In the genomic region with DNA sequence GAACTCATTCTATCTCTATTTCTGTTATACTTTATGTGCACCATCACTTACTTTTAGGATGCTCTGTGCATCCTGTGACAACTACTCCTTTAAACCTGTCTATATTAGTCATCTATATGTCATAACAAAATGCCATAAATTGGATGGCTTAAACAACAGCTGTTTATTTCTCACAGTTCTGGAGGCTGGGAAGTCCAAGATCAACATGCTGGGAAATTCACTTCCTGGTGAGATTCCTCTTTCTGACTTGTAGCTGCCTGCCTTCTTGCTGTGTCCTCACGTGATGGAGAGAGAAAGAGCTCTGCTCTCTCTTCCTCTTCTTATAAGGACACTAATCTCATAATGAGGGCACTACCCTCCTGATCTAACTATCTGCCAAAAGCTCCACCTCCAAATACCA, we compare ENCODE assay signal across 19 cellular contexts.
"Had no signal": no experiment of that assay in that cellular context is flagged by ENCODE, and none has a peak within 500 bp of the region (broad histone marks: within the 10 kb centered on the region; RNA-seq: fewer than 3 reads in every experiment).

No MANE protein-coding gene starts in this region.

- H3K27ac Mint-ChIP-seq: effector memory CD8-positive, alpha-beta T cell; natural killer cell; neural progenitor cell; stimulated activated effector memory CD8-positive, alpha-beta T cell treated with anti-CD3 and anti-CD28 coated beads, Interleukin-12 subunit alpha, Interleukin-12 subunit beta, amount 100 ng/mL, for 72 hours; type B pancreatic cell had no signal

- H3K4me2 ChIP-seq: neural progenitor cell, smooth muscle cell had no signal

- ATAC-seq: effector memory CD8-positive, alpha-beta T cell; heart left ventricle; natural killer cell; stimulated activated effector memory CD8-positive, alpha-beta T cell treated with anti-CD3 and anti-CD28 coated beads, Interleukin-12 subunit alpha, Interleukin-12 subunit beta, amount 100 ng/mL, for 72 hours; stimulated activated naive CD8-positive, alpha-beta T cell treated with anti-CD3 and anti-CD28 coated beads, Interleukin-15, Interleukin-2, amounts not matched to agents 100 U/mL and 50 U/mL, for 24 hours had no signal

- H3K4me3 ChIP-seq: heart left ventricle, neural progenitor cell, ovary, right atrium auricular region, smooth muscle cell, suprapubic skin, thyroid gland, uterus had no signal

- H3K27me3 ChIP-seq: neural progenitor cell, ovary, right atrium auricular region, suprapubic skin, thyroid gland, uterus had no signal

- H3K4me1 Mint-ChIP-seq: natural killer cell; neural progenitor cell; stimulated activated effector memory CD8-positive, alpha-beta T cell treated with anti-CD3 and anti-CD28 coated beads, Interleukin-12 subunit alpha, Interleukin-12 subunit beta, amount 100 ng/mL, for 72 hours had no signal

- H3K27me3 Mint-ChIP-seq: type B pancreatic cell had no signal

- H3K9me3 ChIP-seq: ovary, right atrium auricular region, suprapubic skin, thyroid gland, uterus had no signal

- H3K27ac ChIP-seq: heart left ventricle, neural progenitor cell, ovary, right atrium auricular region, suprapubic skin, thyroid gland, uterus had no signal

- H3K9ac ChIP-seq: neural progenitor cell had no signal

- DNase-seq: effector memory CD8-positive, alpha-beta T cell; heart left ventricle; hippocampal formation; kidney glomerular epithelial cell; natural killer cell; nucleus accumbens; ovary; stimulated activated CD4-positive, alpha-beta T cell treated with anti-CD3 and anti-CD28 coated beads, Interleukin-4, amount 100 ng/mL, for 1 hour; stimulated activated CD8-positive, alpha-beta memory T cell treated with anti-CD3 and anti-CD28 coated beads, Interleukin-4, amount 100 ng/mL, for 48 hours; stimulated activated naive CD8-positive, alpha-beta T cell treated with anti-CD3 and anti-CD28 coated beads, Interleukin-15, Interleukin-2, amounts not matched to agents 100 U/mL and 50 U/mL, for 24 hours; thyroid gland; uterus had no signal

- H3K9me3 Mint-ChIP-seq: effector memory CD8-positive, alpha-beta T cell; natural killer cell; stimulated activated effector memory CD8-positive, alpha-beta T cell treated with anti-CD3 and anti-CD28 coated beads, Interleukin-12 subunit alpha, Interleukin-12 subunit beta, amount 100 ng/mL, for 72 hours; type B pancreatic cell had no signal

- H3K36me3 ChIP-seq: heart left ventricle, neural progenitor cell, ovary, right atrium auricular region, suprapubic skin, thyroid gland, uterus had no signal

- H3K36me3 Mint-ChIP-seq: natural killer cell; neural progenitor cell; stimulated activated effector memory CD8-positive, alpha-beta T cell treated with anti-CD3 and anti-CD28 coated beads, Interleukin-12 subunit alpha, Interleukin-12 subunit beta, amount 100 ng/mL, for 72 hours; type B pancreatic cell had no signal

- H2AFZ ChIP-seq: neural progenitor cell had no signal

- FAIRE-seq: frontal cortex had no signal

- H3K4me1 ChIP-seq: heart left ventricle, neural progenitor cell, right atrium auricular region, suprapubic skin, thyroid gland, uterus had no signal

- H3K4me3 Mint-ChIP-seq: effector memory CD8-positive, alpha-beta T cell; natural killer cell; neural progenitor cell; stimulated activated effector memory CD8-positive, alpha-beta T cell treated with anti-CD3 and anti-CD28 coated beads, Interleukin-12 subunit alpha, Interleukin-12 subunit beta, amount 100 ng/mL, for 72 hours; type B pancreatic cell had no signal
